Comparison of ENCODE assay signal across 8 cellular contexts in the genomic region with DNA sequence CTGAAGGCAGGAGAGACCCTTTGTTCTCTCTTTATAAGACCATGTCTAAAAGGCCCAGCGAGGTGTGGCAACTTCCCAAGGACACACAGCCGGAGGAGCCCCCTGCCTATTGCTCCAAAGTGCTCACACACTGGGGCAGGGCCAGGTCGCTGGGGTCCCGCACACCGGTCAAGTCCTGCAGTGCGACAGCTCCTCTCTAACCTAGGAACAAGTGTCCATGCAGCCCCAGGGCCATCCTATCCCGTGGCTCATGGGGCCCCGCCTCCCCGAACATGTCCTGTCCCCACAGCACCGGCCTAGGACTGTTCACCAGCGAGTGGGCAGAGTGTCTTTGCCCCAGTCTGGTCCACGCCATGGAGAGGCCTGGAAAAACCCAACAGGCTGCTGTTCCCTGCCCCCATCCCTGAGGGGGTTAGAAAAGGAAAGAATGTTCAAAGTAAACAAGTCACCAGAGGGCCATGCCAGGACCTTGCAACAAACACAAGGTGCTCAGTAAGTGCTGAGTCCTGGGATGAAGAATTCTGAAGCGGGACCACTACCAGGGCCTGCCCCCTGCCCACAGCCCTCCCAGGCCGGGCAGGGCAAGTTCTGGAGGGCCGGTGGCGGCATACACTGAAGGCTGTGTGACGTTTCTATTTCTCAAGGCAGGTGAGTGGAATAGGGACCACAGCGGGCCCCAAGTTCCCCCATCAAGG. TPM values are rescaled to one million over a fixed set of nuclear protein-coding genes. Genes with fewer than 3 reads are reported as not detected.
A peak's percentile ranks its signal among the peaks of the same experiment; 100 is the strongest.
DNase-seq lines count a peak whose midpoint lies in the region; ATAC-seq, FAIRE-seq and TF ChIP-seq lines count a peak whose summit lies in the region.

No MANE protein-coding gene starts in this region.

- H3K9me3 Mint-ChIP-seq in IgD-negative memory B cell (no peaks in the 10 kb centered on the region), type B pancreatic cell (no peaks in the 10 kb centered on the region)
- no peaks in the 10 kb centered on the region for H3K9me3 Mint-ChIP-seq in central memory CD8-positive, alpha-beta T cell

- peaks cover 3 to 42% of the 10 kb centered on the region in 2 donors for H3K4me1 ChIP-seq in lung (ENCODE audit: control insufficient read depth in 2 of 2, insufficient read depth in 2 of 2, low read length in 2 of 2)

- H3K36me3 Mint-ChIP-seq in IgD-negative memory B cell (no peaks in the 10 kb centered on the region), type B pancreatic cell (no peaks in the 10 kb centered on the region)
- H3K36me3 Mint-ChIP-seq in central memory CD8-positive, alpha-beta T cell (ENCODE audit: insufficient read depth): peaks cover 27% of the 10 kb centered on the region

- H3K4me3 ChIP-seq in lung: peak overlapping the region; percentile 53

- peak overlapping the region; percentile 79 to 92 (median 88) for H3K27ac Mint-ChIP-seq in IgD-negative memory B cell
- peak overlapping the region; percentile 98 for H3K27ac Mint-ChIP-seq in central memory CD8-positive, alpha-beta T cell (ENCODE audit: low read depth)
- H3K27ac Mint-ChIP-seq in type B pancreatic cell: peak overlapping the region; percentile 74

- H3K27ac ChIP-seq in lung (ENCODE audit: low read depth in 1 of 2, low read length in 1 of 2): peak overlapping the region; percentile 81 to 90

- 21 to 36% methylated on average over 18 of the region's 18 CpGs for WGBS in lung, 2 donors

- H3K9me3 ChIP-seq in lung (ENCODE audit: control insufficient read depth in 2 of 2, insufficient read depth in 1 of 2, low read length in 1 of 2): no peaks in the 10 kb centered on the region

- peaks cover 11 to 25% (median 15%) of the 10 kb centered on the region in 3 donors for H3K4me1 Mint-ChIP-seq in IgD-negative memory B cell
- peaks cover 49% of the 10 kb centered on the region for H3K4me1 Mint-ChIP-seq in central memory CD8-positive, alpha-beta T cell
- peaks cover 7% of the 10 kb centered on the region for H3K4me1 Mint-ChIP-seq in type B pancreatic cell (ENCODE audit: unreplicated experiment)

- H3K27me3 Mint-ChIP-seq in IgD-negative memory B cell: peaks cover 1% of the 10 kb centered on the region
- no peaks in the 10 kb centered on the region for H3K27me3 Mint-ChIP-seq in central memory CD8-positive, alpha-beta T cell
- no peaks in the 10 kb centered on the region for H3K27me3 Mint-ChIP-seq in type B pancreatic cell

- TF ChIP-seq POLR2A in GM12892 (IDR thresholded peaks at IDR 0.05; ENCODE audit: low read depth, low read length): no peak

- TF ChIP-seq CTCF in lung (IDR thresholded peaks at IDR 0.05; ENCODE audit: control extremely low read depth, extremely low read depth) (no peak), type B pancreatic cell (conservative IDR thresholded peaks at IDR 0.05) (no peak)

- no peak for FAIRE-seq in GM12892 (lab: Jason Lieb, UNC)

- no peaks in the 10 kb centered on the region for H3K27me3 ChIP-seq in lung (ENCODE audit: control insufficient read depth, insufficient read depth)

- H3K4me3 Mint-ChIP-seq in IgD-negative memory B cell (peak overlapping the region; percentile 82 to 95 (median 90)), type B pancreatic cell (peak overlapping the region; percentile 87)
- peak overlapping the region; percentile 86 for H3K4me3 Mint-ChIP-seq in central memory CD8-positive, alpha-beta T cell

- ATAC-seq in central memory CD8-positive, alpha-beta T cell (replicated peaks; ENCODE audit: extremely low read depth, poor library complexity, severe bottlenecking): no peak
- ATAC-seq in lung (ENCODE audit: insufficient read depth, low FRiP score) (peak; percentile 1), GM18907 (IDR thresholded peaks at IDR 0.05; ENCODE audit: unreplicated experiment) (no peak)

- no peaks in the 10 kb centered on the region for H3K36me3 ChIP-seq in lung (ENCODE audit: control insufficient read depth in 2 of 2, insufficient read depth in 2 of 2, low read length in 2 of 2)

- DNase-seq in AG08396 (ENCODE audit: low spot score) (peak; percentile 65), lung (ENCODE audit: low spot score) (no peak), type B pancreatic cell (ENCODE audit: extremely low spot score, unreplicated experiment) (no peak), NCI-H2107 (lab: John Stamatoyannopoulos, UW) (no peak), GM12892 (ENCODE audit: insufficient read length) (no peak)
- no peak for DNase-seq in central memory CD8-positive, alpha-beta T cell (ENCODE audit: low spot score in 2 of 2)

RNA-seq across cellular contexts. Expression of a gene that starts 1.0 kb away (rescaled TPM):
- polyA plus RNA-seq in IgD-negative memory B cell (8.3 TPM), lung (100 to 1,000 TPM in 1 of 2 donors, 10 to 100 TPM in 1; 44.3 to 324 TPM)
- total RNA-seq in lung (10 to 100 TPM; 48.5 to 52.5 TPM), type B pancreatic cell (ENCODE audit: low replicate concordance) (19.4 and 21.6 TPM in 2 replicates)
- polyA plus RNA-seq in GM12892 (2012; ENCODE audit: missing spikeins): 17.5 TPM

RNA-seq across cellular contexts. Expression of a gene that starts 37.1 kb away (rescaled TPM):
- polyA plus RNA-seq in IgD-negative memory B cell: 36.2 TPM
- total RNA-seq in lung: 10 to 100 TPM; 31.1 to 44.1 TPM
- 10 to 100 TPM; 52.9 to 70.7 TPM for polyA plus RNA-seq in lung
- 17.7 and 22.2 TPM in 2 replicates for total RNA-seq in type B pancreatic cell (ENCODE audit: low replicate concordance)
- 5.3 TPM for polyA plus RNA-seq in GM12892 (2012; ENCODE audit: missing spikeins)

RNA-seq across cellular contexts. Expression of a gene that starts 50.8 kb away (rescaled TPM):
- polyA plus RNA-seq in IgD-negative memory B cell (0.18 TPM), lung (1 to 10 TPM in 1 of 2 donors, under 1 TPM in 1; 1.00 to 1.6 TPM)
- total RNA-seq in lung (1 to 10 TPM; 4.2 to 8.5 TPM), type B pancreatic cell (ENCODE audit: low replicate concordance) (47.2 and 75.5 TPM in 2 replicates)
- polyA plus RNA-seq in GM12892 (2012; ENCODE audit: missing spikeins): not detected
